8 cellular contexts compared by ENCODE assay signal in the genomic region with DNA sequence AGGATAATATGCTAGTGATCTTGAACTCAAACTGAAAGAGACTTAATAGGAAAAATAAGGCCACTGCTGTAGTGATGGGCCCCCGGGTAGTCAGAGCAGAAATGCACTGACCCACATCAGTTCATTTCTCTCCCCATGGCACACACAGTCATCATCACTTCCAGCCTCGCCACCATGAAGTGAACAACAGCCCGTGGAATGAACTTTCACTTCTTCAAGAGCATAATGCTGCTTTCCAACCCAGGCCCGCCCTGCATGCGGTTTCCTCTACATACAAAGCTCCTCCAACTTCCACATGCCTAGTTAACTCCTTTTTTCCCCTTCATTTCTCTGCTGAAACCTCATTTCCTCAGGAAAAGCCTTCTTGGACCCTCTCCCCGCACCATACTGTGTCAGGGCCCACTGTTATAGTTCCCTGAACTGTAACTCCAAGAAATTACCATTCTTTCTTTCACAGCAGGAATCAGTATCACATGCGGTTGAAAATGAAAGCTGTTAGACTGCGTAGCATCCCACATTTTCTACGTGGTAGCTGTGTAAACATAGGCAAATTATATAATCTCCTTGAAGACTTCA.
DNase-seq lines count a peak whose midpoint lies in the region; ATAC-seq and TF ChIP-seq lines count a peak whose summit lies in the region.

No MANE protein-coding gene starts in this region.

- H3K4me3 ChIP-seq in AG04449 (ENCODE audit: low read depth, low read length) (peak overlapping the region; percentile 50), upper lobe of right lung (peak overlapping the region; percentile 38)
- peak overlapping the region; percentile 49 for H3K4me3 ChIP-seq in naive thymus-derived CD4-positive, alpha-beta T cell (ENCODE audit: low read length)

- POLR2A ChIA-PET in AG04449 (lab: Yijun Ruan, JAX) (interaction anchor here (0.6 to 1.1 kb wide), 3 partner anchors 9 to 21 kb away, joined by 3 read pairs; no protein-coding TSS in a partner anchor), RWPE1 (lab: Yijun Ruan, JAX; ENCODE audit: low non-redundant PET) (no interaction called here)
- POLR2A ChIA-PET in naive thymus-derived CD4-positive, alpha-beta T cell (lab: Charles Lee), result interaction anchor here (0.5 to 1.6 kb wide), 7 partner anchors 9 to 1026 kb away, joined by 3 to 9 read pairs (median 3); partner anchors contain the start of gene MMD

- no peaks in the 10 kb centered on the region for H3K36me3 ChIP-seq in naive thymus-derived CD4-positive, alpha-beta T cell (ENCODE audit: control insufficient read depth in 2 of 3, insufficient read depth in 3 of 3, low read length in 3 of 3)
- H3K36me3 ChIP-seq in upper lobe of right lung, result no peaks in the 10 kb centered on the region

- H3K27me3 Mint-ChIP-seq in T-helper 2 cell treated with Interferon-gamma antibody and Interleukin-4, amounts not matched to agents 5 μg/mL and 100 μg/mL, for 36 hours (ENCODE audit: low read depth), result peaks cover 15% of the 10 kb centered on the region
- peaks cover 0 to 13% (median 0%) of the 10 kb centered on the region in 5 donors for H3K27me3 Mint-ChIP-seq in naive thymus-derived CD4-positive, alpha-beta T cell

- ATAC-seq in GM19035 (IDR thresholded peaks at IDR 0.05; ENCODE audit: unreplicated experiment), result peak; percentile 74
- peak; percentile 69 for ATAC-seq in HG03280 (IDR thresholded peaks at IDR 0.05; ENCODE audit: unreplicated experiment)
- ATAC-seq in naive thymus-derived CD4-positive, alpha-beta T cell, result peak; percentile 88
- peak; percentile 83 for ATAC-seq in upper lobe of right lung

- peak overlapping the region; percentile 60 for H3K27ac ChIP-seq in naive thymus-derived CD4-positive, alpha-beta T cell (ENCODE audit: low read depth, low read length)
- H3K27ac ChIP-seq in upper lobe of right lung, result peak overlapping the region; percentile 84
- H3K27ac ChIP-seq in RWPE1, result no peak overlapping the region

- H3K4me1 ChIP-seq in naive thymus-derived CD4-positive, alpha-beta T cell (ENCODE audit: control insufficient read depth in 2 of 2, insufficient read depth in 2 of 2, low read length in 2 of 2), result peaks cover 0 to 16% of the 10 kb centered on the region in 2 donors
- peaks cover 19% of the 10 kb centered on the region for H3K4me1 ChIP-seq in upper lobe of right lung

- intact Hi-C loops in naive thymus-derived CD4-positive, alpha-beta T cell (cut with micrococcal nuclease), result loop anchor here (2.0 to 10.0 kb wide), 4 partner anchors 24 to 610 kb away; partner anchors contain the start of genes COX11 (in 1 of the 2) and STXBP4 (in 1 of the 2)
- intact Hi-C loops in upper lobe of right lung (cut with DNase I), result no loop called here

- no peaks in the 10 kb centered on the region for H3K27me3 ChIP-seq in naive thymus-derived CD4-positive, alpha-beta T cell (ENCODE audit: control insufficient read depth in 2 of 2, insufficient read depth in 2 of 2, low read length in 2 of 2)
- H3K27me3 ChIP-seq in upper lobe of right lung, result no peaks in the 10 kb centered on the region

- H3K4me1 Mint-ChIP-seq in T-helper 2 cell treated with Interferon-gamma antibody and Interleukin-4, amounts not matched to agents 5 μg/mL and 100 μg/mL, for 36 hours (ENCODE audit: low read depth), result no peaks in the 10 kb centered on the region
- peaks cover 0 to 10% (median 0%) of the 10 kb centered on the region in 7 donors for H3K4me1 Mint-ChIP-seq in naive thymus-derived CD4-positive, alpha-beta T cell

- H3K9me3 ChIP-seq in naive thymus-derived CD4-positive, alpha-beta T cell (ENCODE audit: control insufficient read depth in 2 of 3, low read length in 3 of 3), result no peaks in the 10 kb centered on the region
- no peaks in the 10 kb centered on the region for H3K9me3 ChIP-seq in upper lobe of right lung

- no peak for TF ChIP-seq CTCF in AG04449 (IDR thresholded peaks at IDR 0.05; ENCODE audit: insufficient read depth, low read length, missing control alignments)
- no peak for TF ChIP-seq CTCF in upper lobe of right lung (IDR thresholded peaks at IDR 0.05)
- no peak for TF ChIP-seq CTCF in RWPE1 (conservative IDR thresholded peaks at IDR 0.05; ENCODE audit: low read depth)

- no peaks in the 10 kb centered on the region for H3K9me3 Mint-ChIP-seq in T-helper 2 cell treated with Interferon-gamma antibody and Interleukin-4, amounts not matched to agents 5 μg/mL and 100 μg/mL, for 36 hours
- H3K9me3 Mint-ChIP-seq in naive thymus-derived CD4-positive, alpha-beta T cell, result peaks cover 0 to 2% (median 0%) of the 10 kb centered on the region in 11 donors

- H3K27ac Mint-ChIP-seq in T-helper 2 cell treated with Interferon-gamma antibody and Interleukin-4, amounts not matched to agents 5 μg/mL and 100 μg/mL, for 36 hours, result no peak overlapping the region
- H3K27ac Mint-ChIP-seq in naive thymus-derived CD4-positive, alpha-beta T cell, result no peak overlapping the region

- DNase-seq in AG04449 (ENCODE audit: low read depth, low spot score) (no peak), dermis blood vessel endothelial cell (peak; percentile 60), upper lobe of right lung (no peak), RWPE1 (ENCODE audit: low spot score) (no peak)
- peak; percentile 47 for DNase-seq in T-helper 2 cell treated with Interferon-gamma antibody and Interleukin-4, amounts not matched to agents 5 μg/mL and 100 μg/mL, for 36 hours (ENCODE audit: low spot score)
- DNase-seq in naive thymus-derived CD4-positive, alpha-beta T cell, result peak in 8 of 9 donors; percentile 11 to 56 (median 50)

- H3K36me3 Mint-ChIP-seq in T-helper 2 cell treated with Interferon-gamma antibody and Interleukin-4, amounts not matched to agents 5 μg/mL and 100 μg/mL, for 36 hours (ENCODE audit: low read depth), result no peaks in the 10 kb centered on the region
- H3K36me3 Mint-ChIP-seq in naive thymus-derived CD4-positive, alpha-beta T cell, result no peaks in the 10 kb centered on the region

- no peak overlapping the region for H3K4me3 Mint-ChIP-seq in T-helper 2 cell treated with Interferon-gamma antibody and Interleukin-4, amounts not matched to agents 5 μg/mL and 100 μg/mL, for 36 hours
- no peak overlapping the region for H3K4me3 Mint-ChIP-seq in naive thymus-derived CD4-positive, alpha-beta T cell

- CTCF ChIA-PET in AG04449 (lab: Yijun Ruan, JAX), result interaction anchor here (1.4 to 2.5 kb wide), 3 partner anchors 24 to 141 kb away, joined by 4 to 17 read pairs (median 7); no protein-coding TSS in a partner anchor
- CTCF ChIA-PET in naive thymus-derived CD4-positive, alpha-beta T cell (lab: Charles Lee), result interaction anchor here (0.7 to 1.0 kb wide), 4 partner anchors 25 to 584 kb away, joined by 3 to 10 read pairs (median 4); no protein-coding TSS in a partner anchor
- CTCF ChIA-PET in RWPE1 (lab: Yijun Ruan, JAX), result no interaction called here

Comparison
In these comparisons a context has a peak if more than half of its experiments do, and no peak if none do; other contexts are left out.
1. DNase-seq: peak in T-helper 2 cell treated with Interferon-gamma antibody and Interleukin-4, amounts not matched to agents 5 μg/mL and 100 μg/mL, for 36 hours (single experiment), dermis blood vessel endothelial cell (single experiment) and naive thymus-derived CD4-positive, alpha-beta T cell (8 of 9); none in AG04449 (single experiment), upper lobe of right lung (single experiment) and RWPE1 (single experiment).
2. Peak in every context shown above with its lines, with median percentiles within 50 percentile points of each other: H3K4me3 ChIP-seq and ATAC-seq.